ENCODE assay signal across 12 cellular contexts in the genomic region with DNA sequence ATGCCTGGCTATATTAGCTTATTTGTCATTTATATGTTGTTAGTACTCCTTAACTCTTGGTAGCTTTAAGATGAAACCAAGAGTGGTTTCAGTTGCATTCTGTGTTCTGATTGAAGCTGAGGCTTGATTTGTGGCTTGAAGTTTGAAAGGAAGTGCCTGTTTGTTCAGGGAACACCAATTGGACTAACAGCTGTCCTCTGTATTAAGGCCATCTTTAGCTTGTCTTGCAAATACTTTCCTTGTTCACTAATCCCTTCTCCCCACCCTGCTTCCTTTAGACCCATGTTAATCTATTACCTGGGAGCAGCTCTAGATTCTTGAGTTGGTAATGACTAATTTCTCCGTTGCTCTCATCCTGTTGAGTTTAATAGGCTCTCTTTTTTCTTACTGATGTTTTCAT. TPM values are rescaled to one million over a fixed set of nuclear protein-coding genes. Genes with fewer than 3 reads are reported as not detected.
DNase-seq lines count a peak whose midpoint lies in the region; ATAC-seq and TF ChIP-seq lines count a peak whose summit lies in the region.
"Had no signal": no experiment of that assay in that cellular context is flagged by ENCODE, and none has a peak within 500 bp of the region (broad histone marks: within the 10 kb centered on the region; RNA-seq: fewer than 3 reads in every experiment).

No MANE protein-coding gene starts in this region.

- no peak for TF ChIP-seq POLR2A in ovary (IDR thresholded peaks at IDR 0.05)

- H3K27ac ChIP-seq in ovary, result no peak overlapping the region

- ATAC-seq in HG02798 (IDR thresholded peaks at IDR 0.05; ENCODE audit: poor library complexity, unreplicated experiment) (peak; percentile 36), T-helper 17 cell (peak; percentile 31), left colon (peak; percentile 15)

- no peaks in the 10 kb centered on the region for H3K9me3 ChIP-seq in T-helper 17 cell (ENCODE audit: control insufficient read depth, low read length, poor library complexity, severe bottlenecking)
- H3K9me3 ChIP-seq in ovary, result no peaks in the 10 kb centered on the region

- no TSS peak for BruUV-seq in Calu3 (replicated peaks; lab: Mats Ljungman, UMichigan)

- no peak overlapping the region for H3K4me3 ChIP-seq in ovary

- TF ChIP-seq EP300 in ovary (IDR thresholded peaks at IDR 0.05), result no peak

- H3K9me3 Mint-ChIP-seq in Calu3 (ENCODE audit: low read depth, unreplicated experiment), result no peaks in the 10 kb centered on the region

- 90 to 92% (median 91%) methylated on average over 1 of the region's 1 CpG for WGBS in ovary, 3 donors

- H3K27ac Mint-ChIP-seq in Calu3 (ENCODE audit: unreplicated experiment) (peak overlapping the region; percentile 96), T-helper 17 cell (peak overlapping the region; percentile 53)

- H3K4me1 Mint-ChIP-seq in Calu3 (ENCODE audit: low read depth, unreplicated experiment) (peaks cover 26% of the 10 kb centered on the region), T-helper 17 cell (peaks cover 44% of the 10 kb centered on the region)

- H3K4me1 ChIP-seq in ovary (ENCODE audit: insufficient read depth), result peaks cover 2% of the 10 kb centered on the region

- CTCF ChIA-PET in Calu3 (lab: Charles Lee), result interaction anchor here (2.9 to 5.9 kb wide), 4 partner anchors 11 to 20 kb away, joined by 11 to 106 read pairs (median 51); a partner anchor contains a TSS

- H3K27me3 ChIP-seq in ovary, result no peaks in the 10 kb centered on the region

- H3K27me3 Mint-ChIP-seq in Calu3 (ENCODE audit: unreplicated experiment) (no peaks in the 10 kb centered on the region), T-helper 17 cell (no peaks in the 10 kb centered on the region)

- TF ChIP-seq CTCF in Calu3 (IDR thresholded peaks at IDR 0.05; ENCODE audit: unreplicated experiment) (no peak), ovary (IDR thresholded peaks at IDR 0.05) (no peak)

- DNase-seq in Calu3, result peak; percentile 44
- no peak for DNase-seq in T-helper 17 cell
- DNase-seq in left colon, result no peak
- no peak for DNase-seq in ovary
- DNase-seq in retina, result no peak
- no peak for DNase-seq in KG1 (lab: John Stamatoyannopoulos, UW)
- DNase-seq in SHP77 (lab: John Stamatoyannopoulos, UW), result no peak
- DNase-seq: activated naive CD4-positive, alpha-beta T cell; NCI-H1105 treated with DMSO at 0.1 percent for 48 hours; NK-92 treated with Interleukin-12 subunit alpha and Interleukin-12 subunit beta, amount 100 ng/mL, for 24 hours had no signal

- H3K36me3 ChIP-seq in ovary, result no peaks in the 10 kb centered on the region

- peaks cover 54% of the 10 kb centered on the region for H3K36me3 Mint-ChIP-seq in Calu3 (ENCODE audit: insufficient read depth, unreplicated experiment)
- no peaks in the 10 kb centered on the region for H3K36me3 Mint-ChIP-seq in T-helper 17 cell (ENCODE audit: low read depth)

- H3K4me3 Mint-ChIP-seq in Calu3 (ENCODE audit: low read depth, unreplicated experiment) (peak overlapping the region; percentile 63), T-helper 17 cell (peak overlapping the region; percentile 80)
- H3K4me3 Mint-ChIP-seq: neural crest cell had no signal

- intact Hi-C loops in Calu3 (cut with micrococcal nuclease; ENCODE audit: unreplicated experiment) (loop anchor here (1.0 kb wide), 1 partner anchor 11 kb away; no protein-coding TSS in a partner anchor), left colon (cut with DNase I, micrococcal nuclease) (no loop called here), ovary (cut with DNase I) (no loop called here)

RNA-seq across cellular contexts. Expression of a gene that starts 13.4 kb away (rescaled TPM):
- total RNA-seq in Calu3 (2022) (242 and 270 TPM in 2 replicates), T-helper 17 cell (10 to 100 TPM; 61.7 to 79.5 TPM), left colon (100 to 1,000 TPM; 159 to 218 TPM), ovary (10 to 100 TPM in 5 of 7 donors, 1 to 10 TPM in 2; 8.4 to 39.6 (median 19.0) TPM)
- 10 to 100 TPM; 16.5 to 51.6 TPM for polyA plus RNA-seq in ovary
